1 cellular context compared by ENCODE assay signal in the genomic region with DNA sequence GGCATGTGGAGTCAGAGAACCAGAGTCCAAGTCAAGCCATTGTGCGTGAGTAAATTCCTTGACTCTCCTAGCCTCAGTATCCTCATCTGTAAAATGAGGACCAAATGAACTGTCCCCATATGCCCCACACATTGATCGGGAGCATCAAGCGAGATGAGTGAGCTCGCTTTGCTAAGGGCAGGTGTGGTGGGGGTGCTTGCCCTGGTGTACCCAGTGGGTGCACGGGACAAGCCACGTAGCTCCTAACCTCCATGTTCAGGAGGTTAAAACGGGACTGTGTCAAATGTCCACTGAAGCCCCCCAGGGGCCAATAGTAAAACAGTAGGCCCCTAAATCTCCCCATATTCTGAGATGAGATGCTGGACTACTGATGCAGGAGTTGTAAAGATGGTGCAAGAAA.
TF ChIP-seq lines count a peak whose summit lies in the region.

No MANE protein-coding gene starts in this region.

TF ChIP-seq in GM23338, 12 proteins besides CTCF, POLR2A, EP300 and RAD21:
- TF ChIP-seq, protein P1, sequence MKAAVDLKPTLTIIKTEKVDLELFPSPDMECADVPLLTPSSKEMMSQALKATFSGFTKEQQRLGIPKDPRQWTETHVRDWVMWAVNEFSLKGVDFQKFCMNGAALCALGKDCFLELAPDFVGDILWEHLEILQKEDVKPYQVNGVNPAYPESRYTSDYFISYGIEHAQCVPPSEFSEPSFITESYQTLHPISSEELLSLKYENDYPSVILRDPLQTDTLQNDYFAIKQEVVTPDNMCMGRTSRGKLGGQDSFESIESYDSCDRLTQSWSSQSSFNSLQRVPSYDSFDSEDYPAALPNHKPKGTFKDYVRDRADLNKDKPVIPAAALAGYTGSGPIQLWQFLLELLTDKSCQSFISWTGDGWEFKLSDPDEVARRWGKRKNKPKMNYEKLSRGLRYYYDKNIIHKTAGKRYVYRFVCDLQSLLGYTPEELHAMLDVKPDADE (IDR thresholded peaks at IDR 0.05) = no peak
- no peak for TF ChIP-seq ZNF114 (CRISPR knock-in tag; IDR thresholded peaks at IDR 0.05)
- TF ChIP-seq, protein P2, sequence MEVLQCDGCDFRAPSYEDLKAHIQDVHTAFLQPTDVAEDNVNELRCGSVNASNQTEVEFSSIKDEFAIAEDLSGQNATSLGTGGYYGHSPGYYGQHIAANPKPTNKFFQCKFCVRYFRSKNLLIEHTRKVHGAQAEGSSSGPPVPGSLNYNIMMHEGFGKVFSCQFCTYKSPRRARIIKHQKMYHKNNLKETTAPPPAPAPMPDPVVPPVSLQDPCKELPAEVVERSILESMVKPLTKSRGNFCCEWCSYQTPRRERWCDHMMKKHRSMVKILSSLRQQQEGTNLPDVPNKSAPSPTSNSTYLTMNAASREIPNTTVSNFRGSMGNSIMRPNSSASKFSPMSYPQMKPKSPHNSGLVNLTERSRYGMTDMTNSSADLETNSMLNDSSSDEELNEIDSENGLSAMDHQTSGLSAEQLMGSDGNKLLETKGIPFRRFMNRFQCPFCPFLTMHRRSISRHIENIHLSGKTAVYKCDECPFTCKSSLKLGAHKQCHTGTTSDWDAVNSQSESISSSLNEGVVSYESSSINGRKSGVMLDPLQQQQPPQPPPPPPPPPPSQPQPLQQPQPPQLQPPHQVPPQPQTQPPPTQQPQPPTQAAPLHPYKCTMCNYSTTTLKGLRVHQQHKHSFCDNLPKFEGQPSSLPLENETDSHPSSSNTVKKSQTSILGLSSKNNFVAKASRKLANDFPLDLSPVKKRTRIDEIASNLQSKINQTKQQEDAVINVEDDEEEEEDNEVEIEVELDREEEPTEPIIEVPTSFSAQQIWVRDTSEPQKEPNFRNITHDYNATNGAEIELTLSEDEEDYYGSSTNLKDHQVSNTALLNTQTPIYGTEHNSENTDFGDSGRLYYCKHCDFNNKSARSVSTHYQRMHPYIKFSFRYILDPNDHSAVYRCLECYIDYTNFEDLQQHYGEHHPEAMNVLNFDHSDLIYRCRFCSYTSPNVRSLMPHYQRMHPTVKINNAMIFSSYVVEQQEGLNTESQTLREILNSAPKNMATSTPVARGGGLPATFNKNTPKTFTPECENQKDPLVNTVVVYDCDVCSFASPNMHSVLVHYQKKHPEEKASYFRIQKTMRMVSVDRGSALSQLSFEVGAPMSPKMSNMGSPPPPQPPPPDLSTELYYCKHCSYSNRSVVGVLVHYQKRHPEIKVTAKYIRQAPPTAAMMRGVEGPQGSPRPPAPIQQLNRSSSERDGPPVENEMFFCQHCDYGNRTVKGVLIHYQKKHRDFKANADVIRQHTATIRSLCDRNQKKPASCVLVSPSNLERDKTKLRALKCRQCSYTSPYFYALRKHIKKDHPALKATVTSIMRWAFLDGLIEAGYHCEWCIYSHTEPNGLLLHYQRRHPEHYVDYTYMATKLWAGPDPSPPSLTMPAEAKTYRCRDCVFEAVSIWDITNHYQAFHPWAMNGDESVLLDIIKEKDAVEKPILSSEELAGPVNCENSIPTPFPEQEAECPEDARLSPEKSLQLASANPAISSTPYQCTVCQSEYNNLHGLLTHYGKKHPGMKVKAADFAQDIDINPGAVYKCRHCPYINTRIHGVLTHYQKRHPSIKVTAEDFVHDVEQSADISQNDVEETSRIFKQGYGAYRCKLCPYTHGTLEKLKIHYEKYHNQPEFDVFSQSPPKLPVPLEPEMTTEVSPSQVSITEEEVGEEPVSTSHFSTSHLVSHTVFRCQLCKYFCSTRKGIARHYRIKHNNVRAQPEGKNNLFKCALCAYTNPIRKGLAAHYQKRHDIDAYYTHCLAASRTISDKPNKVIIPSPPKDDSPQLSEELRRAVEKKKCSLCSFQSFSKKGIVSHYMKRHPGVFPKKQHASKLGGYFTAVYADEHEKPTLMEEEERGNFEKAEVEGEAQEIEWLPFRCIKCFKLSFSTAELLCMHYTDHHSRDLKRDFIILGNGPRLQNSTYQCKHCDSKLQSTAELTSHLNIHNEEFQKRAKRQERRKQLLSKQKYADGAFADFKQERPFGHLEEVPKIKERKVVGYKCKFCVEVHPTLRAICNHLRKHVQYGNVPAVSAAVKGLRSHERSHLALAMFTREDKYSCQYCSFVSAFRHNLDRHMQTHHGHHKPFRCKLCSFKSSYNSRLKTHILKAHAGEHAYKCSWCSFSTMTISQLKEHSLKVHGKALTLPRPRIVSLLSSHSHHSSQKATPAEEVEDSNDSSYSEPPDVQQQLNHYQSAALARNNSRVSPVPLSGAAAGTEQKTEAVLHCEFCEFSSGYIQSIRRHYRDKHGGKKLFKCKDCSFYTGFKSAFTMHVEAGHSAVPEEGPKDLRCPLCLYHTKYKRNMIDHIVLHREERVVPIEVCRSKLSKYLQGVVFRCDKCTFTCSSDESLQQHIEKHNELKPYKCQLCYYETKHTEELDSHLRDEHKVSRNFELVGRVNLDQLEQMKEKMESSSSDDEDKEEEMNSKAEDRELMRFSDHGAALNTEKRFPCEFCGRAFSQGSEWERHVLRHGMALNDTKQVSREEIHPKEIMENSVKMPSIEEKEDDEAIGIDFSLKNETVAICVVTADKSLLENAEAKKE (CRISPR knock-in tag; IDR thresholded peaks at IDR 0.05) = no peak
- no peak for TF ChIP-seq JUNB (IDR thresholded peaks at IDR 0.05; ENCODE audit: unreplicated experiment)
- no peak for TF ChIP-seq REST (IDR thresholded peaks at IDR 0.05; ENCODE audit: unreplicated experiment)
- no peak for TF ChIP-seq NANOG (IDR thresholded peaks at IDR 0.05; ENCODE audit: borderline replicate concordance)
TF ChIP-seq in GM23338: peak in this region for 0.
